ENCODE assay signal across 16 cellular contexts in the genomic region with DNA sequence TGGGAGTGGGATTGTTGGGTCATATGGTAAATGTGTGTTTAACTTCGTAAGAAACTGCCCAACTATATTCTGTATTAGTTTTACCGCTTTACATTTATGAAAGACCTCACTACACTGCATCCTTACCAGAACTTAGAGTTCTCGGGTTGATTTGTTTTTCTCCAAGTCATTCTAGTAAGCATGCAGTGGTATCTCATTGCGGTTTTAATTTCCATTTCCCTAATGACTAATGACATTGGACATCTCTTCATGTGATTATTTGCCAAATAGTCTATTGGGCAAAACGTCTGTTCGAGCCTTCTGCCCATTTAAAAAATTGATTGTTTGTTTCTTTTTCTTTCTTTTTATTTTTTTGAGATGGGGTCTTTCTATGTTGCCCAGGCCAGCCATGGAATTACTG. TPM values are rescaled to one million over a fixed set of nuclear protein-coding genes. Genes with fewer than 3 reads are reported as not detected.
DNase-seq lines count a peak whose midpoint lies in the region; TF ChIP-seq lines count a peak whose summit lies in the region.
"Had no signal": no experiment of that assay in that cellular context is flagged by ENCODE, and none has a peak within 500 bp of the region (broad histone marks: within the 10 kb centered on the region; RNA-seq: fewer than 3 reads in every experiment).

No MANE protein-coding gene starts in this region.

- POLR2A ChIA-PET in CD8-positive, alpha-beta memory T cell (lab: Charles Lee), result no interaction called here

- H3K36me3 Mint-ChIP-seq in CD8-positive, alpha-beta memory T cell, result no peaks in the 10 kb centered on the region
- H3K36me3 Mint-ChIP-seq: CD8-positive, alpha-beta T cell had no signal

- H3K27ac Mint-ChIP-seq in CD8-positive, alpha-beta memory T cell, result no peak overlapping the region
- H3K27ac Mint-ChIP-seq: CD14-positive monocyte; CD8-positive, alpha-beta T cell; HFFc6 had no signal

- H3K4me3 Mint-ChIP-seq in CD8-positive, alpha-beta memory T cell, result no peak overlapping the region
- H3K4me3 Mint-ChIP-seq: CD14-positive monocyte; CD8-positive, alpha-beta T cell; HFFc6 had no signal

- no peak overlapping the region for H3K4me3 ChIP-seq in fibroblast of mammary gland (ENCODE audit: control insufficient read depth, low read depth, low read length)
- no peak overlapping the region for H3K4me3 ChIP-seq in CD8-positive, alpha-beta memory T cell (ENCODE audit: low read length)
- H3K4me3 ChIP-seq in dorsolateral prefrontal cortex, result no peak overlapping the region
- H3K4me3 ChIP-seq: GM12878 had no signal

- CTCF ChIA-PET in CD8-positive, alpha-beta memory T cell (lab: Charles Lee), result no interaction called here

- no peaks in the 10 kb centered on the region for H3K36me3 ChIP-seq in CD8-positive, alpha-beta memory T cell (ENCODE audit: insufficient read depth, low read length)

- no peak for TF ChIP-seq CTCF in fibroblast of mammary gland (conservative IDR thresholded peaks at IDR 0.05; ENCODE audit: control insufficient read depth, insufficient read depth, low read depth, low read length)
- no peak for TF ChIP-seq CTCF in dorsolateral prefrontal cortex (IDR thresholded peaks at IDR 0.05 in 54 of 56, conservative IDR thresholded peaks at IDR 0.05 in 2 of 56; ENCODE audit: low read depth in 1 of 56, partially characterized antibody in 56 of 56)

- no peaks in the 10 kb centered on the region for H3K9me3 ChIP-seq in CD8-positive, alpha-beta memory T cell (ENCODE audit: low read length)
- H3K9me3 ChIP-seq: Caco-2 had no signal

- DNase-seq in EH (ENCODE audit: low read depth) (peak; percentile 21), LHCN-M2 (ENCODE audit: low read depth) (peak; percentile 55), fibroblast of mammary gland (ENCODE audit: low read depth) (peak; percentile 71), ureter (ENCODE audit: low spot score) (peak; percentile 15), germinal center (ENCODE audit: low spot score) (no peak), dorsolateral prefrontal cortex (no peak)
- no peak for DNase-seq in CD8-positive, alpha-beta memory T cell
- DNase-seq: Caco-2, DND-41, HCEC 1CT, HFFc6, KBM-7 had no signal

- no peaks in the 10 kb centered on the region for H3K9me3 Mint-ChIP-seq in CD8-positive, alpha-beta memory T cell
- H3K9me3 Mint-ChIP-seq: CD8-positive, alpha-beta T cell; HFFc6 had no signal

- no peaks in the 10 kb centered on the region for H3K27me3 ChIP-seq in CD8-positive, alpha-beta memory T cell (ENCODE audit: insufficient read depth, low read length, poor library complexity, severe bottlenecking)
- peaks cover 0 to 4% (median 0%) of the 10 kb centered on the region in 45 donors for H3K27me3 ChIP-seq in dorsolateral prefrontal cortex

- H3K4me1 ChIP-seq in CD8-positive, alpha-beta memory T cell (ENCODE audit: insufficient read depth, low read length), result no peaks in the 10 kb centered on the region
- H3K4me1 ChIP-seq: Caco-2 had no signal

- H3K27me3 Mint-ChIP-seq in CD8-positive, alpha-beta memory T cell, result peaks cover 11 to 39% of the 10 kb centered on the region in 2 donors

- peaks cover 0 to 5% (median 0%) of the 10 kb centered on the region in 3 donors for H3K4me1 Mint-ChIP-seq in CD8-positive, alpha-beta memory T cell

- no peak overlapping the region for H3K27ac ChIP-seq in CD8-positive, alpha-beta memory T cell (ENCODE audit: low read depth, low read length)
- H3K27ac ChIP-seq in dorsolateral prefrontal cortex, result no peak overlapping the region

- intact Hi-C loops in dorsolateral prefrontal cortex (cut with DNase I), result no loop called here

RNA-seq across cellular contexts. Expression of a gene that starts 6.8 kb away (rescaled TPM):
- 4.4 and 5.1 TPM in 2 replicates for total RNA-seq in LHCN-M2 (2014; rRNA removed)
- polyA plus RNA-seq in LHCN-M2 (2012), result 7.3 TPM
- total RNA-seq in ureter, result 8.9 TPM
- 1 to 10 TPM; 2.1 to 2.2 TPM for total RNA-seq in CD8-positive, alpha-beta memory T cell
- polyA plus RNA-seq in CD8-positive, alpha-beta memory T cell, result 1.4 TPM
- 10 to 100 TPM in 96 of 120 experiments, 1 to 10 TPM in 24; 2.2 to 43.2 (median 13.9) TPM for total RNA-seq in dorsolateral prefrontal cortex
- total RNA-seq: H4 had no signal
- polyA plus RNA-seq: CD14-positive monocyte had no signal

Comparison
In these comparisons a context has a peak if more than half of its experiments do, and no peak if none do; other contexts are left out.
1. DNase-seq: peak in EH (single experiment), LHCN-M2 (single experiment), fibroblast of mammary gland (single experiment) and ureter (single experiment); none in CD8-positive, alpha-beta memory T cell (0 of 5), germinal center (single experiment) and dorsolateral prefrontal cortex (0 of 10).